ENCODE assay signal across 8 cellular contexts in genomic region chr2:204544961-204545860, GRCh38. TPM values are rescaled to one million over a fixed set of nuclear protein-coding genes. Genes with fewer than 3 reads are reported as not detected.
DNase-seq lines count a peak whose midpoint lies in the region; ATAC-seq and TF ChIP-seq lines count a peak whose summit lies in the region.

PARD3B (plus strand) TSS chr2:204545475; CDS start chr2:204546000, 525 bp downstream.

- H3K4me3 ChIP-seq in epithelial cell of proximal tubule (ENCODE audit: low read depth, low read length) (peak within 1 kb of the TSS; percentile 78), Karpas-422 (ENCODE audit: low read length) (no peak within 1 kb of the TSS)

- TF ChIP-seq CTCF in GM10248 (IDR thresholded peaks at IDR 0.05; ENCODE audit: control extremely low read depth, extremely low read depth, low read depth, missing control alignments) (no peak), epithelial cell of proximal tubule (conservative IDR thresholded peaks at IDR 0.05; ENCODE audit: low read depth, low read length) (no peak)

- H2AFZ ChIP-seq in Karpas-422 (ENCODE audit: low read length) = no peak within 1 kb of the TSS

- no peaks in the 10 kb centered on the region for H3K9me3 Mint-ChIP-seq in activated CD8-positive, alpha-beta T cell treated with anti-CD3 and anti-CD28 coated beads, Interleukin-2, amount 10 ng/mL, durations not matched to agents 7 days and 5 days (ENCODE audit: insufficient read depth)
- no peaks in the 10 kb centered on the region for H3K9me3 Mint-ChIP-seq in stimulated activated memory B cell treated with anti-CD40 and anti-IgM and Interleukin-4, amounts not matched to agents 10 μg/mL and 1 μg/mL and 100 μg/mL, for 72 hours

- no peaks in the 10 kb centered on the region for H3K9me3 ChIP-seq in Karpas-422 (ENCODE audit: low read length)

- H3K27ac ChIP-seq in Karpas-422 (ENCODE audit: low read length) = no peak within 1 kb of the TSS

- no peaks in the 10 kb centered on the region for H3K27me3 ChIP-seq in Karpas-422 (ENCODE audit: low read length)

- POLR2A ChIA-PET in GM10248 (lab: Yijun Ruan, JAX) = no interaction called here
- POLR2A ChIA-PET in activated CD8-positive, alpha-beta T cell treated with anti-CD3 and anti-CD28 coated beads, Interleukin-2, amount 10 ng/mL, durations not matched to agents 7 days and 5 days (lab: Charles Lee) = no interaction called here

- peak within 1 kb of the TSS; percentile 63 for H3K27ac Mint-ChIP-seq in activated CD8-positive, alpha-beta T cell treated with anti-CD3 and anti-CD28 coated beads, Interleukin-2, amount 10 ng/mL, durations not matched to agents 7 days and 5 days
- no peak within 1 kb of the TSS for H3K27ac Mint-ChIP-seq in stimulated activated memory B cell treated with anti-CD40 and anti-IgM and Interleukin-4, amounts not matched to agents 10 μg/mL and 1 μg/mL and 100 μg/mL, for 72 hours

- peak; percentile 28 for DNase-seq in GM10248 (ENCODE audit: extremely low spot score)
- DNase-seq in NCI-H1436 treated with DMSO at 0.1 percent for 48 hours (lab: John Stamatoyannopoulos, UW) = peak; percentile 50
- DNase-seq in activated CD8-positive, alpha-beta T cell treated with anti-CD3 and anti-CD28 coated beads, Interleukin-2, amount 10 ng/mL, durations not matched to agents 7 days and 5 days = peak; percentile 35
- DNase-seq in epithelial cell of proximal tubule (ENCODE audit: low read depth) = no peak
- no peak for DNase-seq in mesenteric fat pad (ENCODE audit: low spot score)
- no peak for DNase-seq in Karpas-422

- H3K4me2 ChIP-seq in Karpas-422 (ENCODE audit: low read depth, low read length, poor library complexity, severe bottlenecking) = no peak within 1 kb of the TSS

- H3K4me1 Mint-ChIP-seq in activated CD8-positive, alpha-beta T cell treated with anti-CD3 and anti-CD28 coated beads, Interleukin-2, amount 10 ng/mL, durations not matched to agents 7 days and 5 days (ENCODE audit: low read depth) = peaks cover 12% of the 10 kb centered on the region
- peaks cover 12% of the 10 kb centered on the region for H3K4me1 Mint-ChIP-seq in stimulated activated memory B cell treated with anti-CD40 and anti-IgM and Interleukin-4, amounts not matched to agents 10 μg/mL and 1 μg/mL and 100 μg/mL, for 72 hours

- no peak within 1 kb of the TSS for H3K9ac ChIP-seq in Karpas-422 (ENCODE audit: low read length)

- no peaks in the 10 kb centered on the region for H3K36me3 ChIP-seq in Karpas-422 (ENCODE audit: insufficient read depth, low read length)

- no peaks in the 10 kb centered on the region for H3K79me2 ChIP-seq in Karpas-422 (ENCODE audit: low read length)

- peaks cover 38% of the 10 kb centered on the region for H3K27me3 Mint-ChIP-seq in activated CD8-positive, alpha-beta T cell treated with anti-CD3 and anti-CD28 coated beads, Interleukin-2, amount 10 ng/mL, durations not matched to agents 7 days and 5 days (ENCODE audit: low read depth)
- peaks cover 23% of the 10 kb centered on the region for H3K27me3 Mint-ChIP-seq in stimulated activated memory B cell treated with anti-CD40 and anti-IgM and Interleukin-4, amounts not matched to agents 10 μg/mL and 1 μg/mL and 100 μg/mL, for 72 hours

- H3K36me3 Mint-ChIP-seq in activated CD8-positive, alpha-beta T cell treated with anti-CD3 and anti-CD28 coated beads, Interleukin-2, amount 10 ng/mL, durations not matched to agents 7 days and 5 days (ENCODE audit: low read depth) = no peaks in the 10 kb centered on the region
- no peaks in the 10 kb centered on the region for H3K36me3 Mint-ChIP-seq in stimulated activated memory B cell treated with anti-CD40 and anti-IgM and Interleukin-4, amounts not matched to agents 10 μg/mL and 1 μg/mL and 100 μg/mL, for 72 hours

- H3K4me3 Mint-ChIP-seq in activated CD8-positive, alpha-beta T cell treated with anti-CD3 and anti-CD28 coated beads, Interleukin-2, amount 10 ng/mL, durations not matched to agents 7 days and 5 days = peak within 1 kb of the TSS; percentile 81
- peak within 1 kb of the TSS; percentile 77 for H3K4me3 Mint-ChIP-seq in stimulated activated memory B cell treated with anti-CD40 and anti-IgM and Interleukin-4, amounts not matched to agents 10 μg/mL and 1 μg/mL and 100 μg/mL, for 72 hours

- H3K4me1 ChIP-seq in Karpas-422 (ENCODE audit: low read length) = no peaks in the 10 kb centered on the region

- CTCF ChIA-PET in GM10248 (lab: Yijun Ruan, JAX) = interaction anchor here (1.2 kb wide), 1 partner anchor 13 kb away, joined by 3 read pairs; no protein-coding TSS in a partner anchor
- CTCF ChIA-PET in activated CD8-positive, alpha-beta T cell treated with anti-CD3 and anti-CD28 coated beads, Interleukin-2, amount 10 ng/mL, durations not matched to agents 7 days and 5 days (lab: Charles Lee) = interaction anchor here (1.0 kb wide), 1 partner anchor 1381 kb away, joined by 3 read pairs; no protein-coding TSS in a partner anchor

- peak; percentile 55 for ATAC-seq in HG02571 (IDR thresholded peaks at IDR 0.05; ENCODE audit: unreplicated experiment)
- peak; percentile 88 for ATAC-seq in activated CD8-positive, alpha-beta T cell treated with anti-CD3 and anti-CD28 coated beads, Interleukin-2, amount 10 ng/mL, durations not matched to agents 7 days and 5 days
- peak; percentile 49 for ATAC-seq in stimulated activated memory B cell treated with anti-CD40 and anti-IgM and Interleukin-4, amounts not matched to agents 10 μg/mL and 1 μg/mL and 100 μg/mL, for 72 hours

- H3K9me2 ChIP-seq in Karpas-422 (replicated peaks; ENCODE audit: insufficient read depth, low read length) = no peaks in the 10 kb centered on the region

- H4K20me1 ChIP-seq in Karpas-422 (ENCODE audit: insufficient read depth, low read depth, low read length) = no peaks in the 10 kb centered on the region

RNA-seq across cellular contexts. Expression of gene PARD3B, which starts in this region (rescaled TPM):
- total RNA-seq in activated CD8-positive, alpha-beta T cell treated with anti-CD3 and anti-CD28 coated beads, Interleukin-2, amount 10 ng/mL, durations not matched to agents 7 days and 5 days = 1 to 10 TPM in 1 of 2 experiments, under 1 TPM in 1; 0.76 to 1.0 TPM
- total RNA-seq in epithelial cell of proximal tubule = 0.94 and 3.6 TPM in 2 replicates
- 29.4 TPM for total RNA-seq in mesenteric fat pad
- not detected in 2 replicates for total RNA-seq in Karpas-422 (2014; rRNA removed; shearing (Covaris generic); ENCODE audit: low replicate concordance)

Comparison
In these comparisons a context has a peak if more than half of its experiments do, and no peak if none do; other contexts are left out.
1. DNase-seq: peak in GM10248 (single experiment), NCI-H1436 treated with DMSO at 0.1 percent for 48 hours (single experiment) and activated CD8-positive, alpha-beta T cell treated with anti-CD3 and anti-CD28 coated beads, Interleukin-2, amount 10 ng/mL, durations not matched to agents 7 days and 5 days (single experiment); none in epithelial cell of proximal tubule (single experiment), mesenteric fat pad (single experiment) and Karpas-422 (single experiment).
2. Peak in every context shown above with its lines, with median percentiles within 50 percentile points of each other: ATAC-seq.